6 cellular contexts compared by ENCODE assay signal in genomic region chr2:100082302-100082701, GRCh38.
DNase-seq lines count a peak whose midpoint lies in the region; ATAC-seq, FAIRE-seq and TF ChIP-seq lines count a peak whose summit lies in the region.
"Not testable (repeated sequence)": the region's sequence is repeated elsewhere in the genome, so short reads cannot be mapped to it uniquely, and the experiment has no call there.

No MANE protein-coding gene starts in this region.

- not testable (repeated sequence) for H3K27ac ChIP-seq in body of pancreas, heart right ventricle, pancreas

- TF ChIP-seq CTCF in body of pancreas (IDR thresholded peaks at IDR 0.05); heart right ventricle (IDR thresholded peaks at IDR 0.05); pancreas (IDR thresholded peaks at IDR 0.05): not testable (repeated sequence)

- ATAC-seq in body of pancreas (peak; percentile 79), Right ventricle myocardium inferior (peak; percentile 88), heart right ventricle (peak in 7 of 8 donors; percentile 52 to 84 (median 73)), left lobe of liver (peak; percentile 92), pancreas (peak in 3 of 4 donors; percentile 38 to 86 (median 72))

- intact Hi-C loops in body of pancreas (cut with DNase I); Right ventricle myocardium inferior (cut with DNase I); heart right ventricle (cut with DNase I); pancreas (cut with DNase I): not testable (repeated sequence)

- H3K4me1 ChIP-seq in body of pancreas, heart right ventricle, pancreas: not testable (repeated sequence)

- H3K36me3 ChIP-seq in body of pancreas (replicated peaks in 1 of 2; ENCODE audit: insufficient read depth in 1 of 2, low read depth in 2 of 2); heart right ventricle; pancreas: not testable (repeated sequence)

- not testable (repeated sequence) for H3K27me3 ChIP-seq in body of pancreas, heart right ventricle, pancreas

- peak; percentile 7 for DNase-seq in M059J (ENCODE audit: low read depth)
- not testable (repeated sequence) for DNase-seq in body of pancreas; Right ventricle myocardium inferior (ENCODE audit: missing footprints); heart right ventricle; left lobe of liver (ENCODE audit: low spot score); pancreas

- FAIRE-seq in pancreas (lab: Jason Lieb, UNC) = not testable (repeated sequence)

- 15 to 31% methylated on average over 1 of the region's 1 CpG for WGBS in body of pancreas, 2 donors
- 26 to 36% methylated on average over 1 of the region's 1 CpG for WGBS in heart right ventricle, 2 donors
- WGBS in pancreas, 2 donors = 16 to 28% methylated on average over 1 of the region's 1 CpG

- not testable (repeated sequence) for TF ChIP-seq POLR2A in body of pancreas (IDR thresholded peaks at IDR 0.05)

- H3K4me3 ChIP-seq in body of pancreas, heart right ventricle, pancreas: not testable (repeated sequence)

- H3K9me3 ChIP-seq in body of pancreas, heart right ventricle, pancreas: not testable (repeated sequence)
